Comparison of ENCODE assay signal across 9 cellular contexts in the genomic region with DNA sequence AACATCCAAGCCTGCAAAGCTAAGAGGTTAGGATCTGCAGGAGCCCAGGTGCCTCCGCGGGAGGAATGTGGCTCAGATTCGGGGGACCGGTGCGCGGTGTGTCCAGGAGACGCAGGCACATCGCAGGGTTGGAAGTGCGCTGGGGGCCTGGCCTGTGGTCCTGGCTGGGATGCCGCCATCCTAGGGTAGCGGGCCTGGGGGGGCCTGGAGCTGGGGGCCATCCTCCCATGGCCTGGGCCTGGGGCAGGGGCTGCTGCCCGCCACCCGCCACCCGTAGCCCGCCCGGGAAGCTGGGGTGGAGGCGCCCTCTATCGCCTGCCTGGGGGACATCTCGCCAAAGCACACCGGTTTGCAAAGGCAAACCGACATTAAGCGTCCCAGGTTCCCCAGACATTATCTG.
DNase-seq lines count a peak whose midpoint lies in the region; ATAC-seq and TF ChIP-seq lines count a peak whose summit lies in the region.
"Had no signal": no experiment of that assay in that cellular context is flagged by ENCODE, and none has a peak within 500 bp of the region (broad histone marks: within the 10 kb centered on the region; RNA-seq: fewer than 3 reads in every experiment).

No MANE protein-coding gene starts in this region.

- peak; percentile 78 for TF ChIP-seq CTCF in left ventricle myocardium inferior (IDR thresholded peaks at IDR 0.05; ENCODE audit: borderline replicate concordance)

- intact Hi-C loops in left ventricle myocardium inferior (cut with micrococcal nuclease) = loop anchor here (10.0 kb wide), 1 partner anchor 219 kb away; the partner anchor contains the start of gene PRDM16

- H3K27me3 Mint-ChIP-seq in stimulated activated memory B cell treated with anti-CD40 and anti-IgM and Interleukin-4, amounts not matched to agents 10 μg/mL and 1 μg/mL and 100 μg/mL, for 72 hours = peaks cover 24% of the 10 kb centered on the region

- peaks cover 27% of the 10 kb centered on the region for H3K4me1 ChIP-seq in left ventricle myocardium inferior

- H3K4me1 Mint-ChIP-seq in stimulated activated memory B cell treated with anti-CD40 and anti-IgM and Interleukin-4, amounts not matched to agents 10 μg/mL and 1 μg/mL and 100 μg/mL, for 72 hours = no peaks in the 10 kb centered on the region

- H3K9me3 ChIP-seq in left ventricle myocardium inferior (replicated peaks) = no peaks in the 10 kb centered on the region
- H3K9me3 ChIP-seq: BLaER1 treated with 17β-estradiol and CSF1 and Interleukin-3, amounts not matched to agents 10 nM and 100 nM had no signal

- ATAC-seq in stimulated activated memory B cell treated with anti-CD40 and anti-IgM and Interleukin-4, amounts not matched to agents 10 μg/mL and 1 μg/mL and 100 μg/mL, for 72 hours = peak; percentile 2
- ATAC-seq in HG03432 (IDR thresholded peaks at IDR 0.05; ENCODE audit: unreplicated experiment) (no peak), HG03045 (IDR thresholded peaks at IDR 0.05; ENCODE audit: unreplicated experiment) (no peak), GM18511 (IDR thresholded peaks at IDR 0.05; ENCODE audit: unreplicated experiment) (no peak)

- H3K4me3 ChIP-seq in left ventricle myocardium inferior = peak overlapping the region; percentile 19
- H3K4me3 ChIP-seq: BLaER1 treated with 17β-estradiol and CSF1 and Interleukin-3, amounts not matched to agents 10 nM and 100 nM had no signal

- DNase-seq in NCI-H748 (lab: John Stamatoyannopoulos, UW; ENCODE audit: unreplicated experiment) = peak; percentile 2
- DNase-seq in NCI-H748 treated with DMSO at 0.1 percent for 48 hours (lab: John Stamatoyannopoulos, UW) = no peak
- peak; percentile 40 for DNase-seq in UCSD-AML1 (lab: John Stamatoyannopoulos, UW; ENCODE audit: unreplicated experiment)
- peak; percentile 51 for DNase-seq in left ventricle myocardium inferior

- H3K36me3 ChIP-seq in left ventricle myocardium inferior = no peaks in the 10 kb centered on the region
- H3K36me3 ChIP-seq: BLaER1 treated with 17β-estradiol and CSF1 and Interleukin-3, amounts not matched to agents 10 nM and 100 nM had no signal

- H3K27ac Mint-ChIP-seq in stimulated activated memory B cell treated with anti-CD40 and anti-IgM and Interleukin-4, amounts not matched to agents 10 μg/mL and 1 μg/mL and 100 μg/mL, for 72 hours = no peak overlapping the region

- no peaks in the 10 kb centered on the region for H3K36me3 Mint-ChIP-seq in stimulated activated memory B cell treated with anti-CD40 and anti-IgM and Interleukin-4, amounts not matched to agents 10 μg/mL and 1 μg/mL and 100 μg/mL, for 72 hours

- peaks cover 46% of the 10 kb centered on the region for H3K27me3 ChIP-seq in left ventricle myocardium inferior (ENCODE audit: low read depth)

- no peak overlapping the region for H3K4me3 Mint-ChIP-seq in stimulated activated memory B cell treated with anti-CD40 and anti-IgM and Interleukin-4, amounts not matched to agents 10 μg/mL and 1 μg/mL and 100 μg/mL, for 72 hours

- H3K27ac ChIP-seq in left ventricle myocardium inferior (replicated peaks) = peak overlapping the region; percentile 81
- H3K27ac ChIP-seq: BLaER1 treated with 17β-estradiol and CSF1 and Interleukin-3, amounts not matched to agents 10 nM and 100 nM had no signal

- H3K9me3 Mint-ChIP-seq in stimulated activated memory B cell treated with anti-CD40 and anti-IgM and Interleukin-4, amounts not matched to agents 10 μg/mL and 1 μg/mL and 100 μg/mL, for 72 hours = no peaks in the 10 kb centered on the region
